ENCODE assay signal across 23 cellular contexts in genomic region chr18:62543021-62543420, GRCh38.
"Had no signal": no experiment of that assay in that cellular context is flagged by ENCODE, and none has a peak within 500 bp of the region (broad histone marks: within the 10 kb centered on the region; RNA-seq: fewer than 3 reads in every experiment).

No MANE protein-coding gene starts in this region.

- H3K4me1 ChIP-seq: colonic mucosa, pancreas, prostate gland, testis had no signal

- H3K4me3 ChIP-seq: colonic mucosa, heart right ventricle, lower lobe of right lung, pancreas, prostate gland, right lobe of liver, testis, tibial nerve, upper lobe of right lung, vagina had no signal

- H3K4me1 Mint-ChIP-seq: nephron had no signal

- H3K27me3 ChIP-seq: colonic mucosa, heart right ventricle, pancreas, right lobe of liver, testis, tibial nerve, upper lobe of right lung, vagina had no signal

- ATAC-seq: left lobe of liver; lower lobe of right lung; pancreas; right lobe of liver; stimulated activated effector memory CD8-positive, alpha-beta T cell treated with anti-CD3 and anti-CD28 coated beads, Interleukin-12 subunit alpha, Interleukin-12 subunit beta, amount 100 ng/mL, for 72 hours; stimulated activated naive CD8-positive, alpha-beta T cell treated with anti-CD3 and anti-CD28 coated beads, Interleukin-15, Interleukin-2, amounts not matched to agents 100 U/mL and 50 U/mL, for 24 hours; upper lobe of right lung had no signal

- H3K36me3 ChIP-seq: colonic mucosa, prostate gland had no signal

- H3K27me3 Mint-ChIP-seq: memory B cell had no signal

- H3K27ac Mint-ChIP-seq: endodermal cell; memory B cell; nephron; stimulated activated effector memory CD8-positive, alpha-beta T cell treated with anti-CD3 and anti-CD28 coated beads, Interleukin-12 subunit alpha, Interleukin-12 subunit beta, amount 100 ng/mL, for 72 hours had no signal

- H3K9me3 ChIP-seq: colonic mucosa, heart right ventricle, lower lobe of right lung, pancreas, prostate gland, right lobe of liver, testis, tibial nerve, upper lobe of right lung, vagina had no signal

- H3K27ac ChIP-seq: colonic mucosa, heart right ventricle, lower lobe of right lung, pancreas, prostate gland, right lobe of liver, testis, tibial nerve, upper lobe of right lung, vagina had no signal

- DNase-seq: colonic mucosa; effector CD4-positive, alpha-beta T cell; endodermal cell; foreskin melanocyte; heart right ventricle; hypothalamus; lower lobe of right lung; midbrain; occipital lobe; pancreas; right lobe of liver; stimulated activated CD4-positive, alpha-beta T cell treated with anti-CD3 and anti-CD28 coated beads, Interleukin-4, amount 100 ng/mL, for 1 hour; stimulated activated CD8-positive, alpha-beta memory T cell treated with anti-CD3 and anti-CD28 coated beads, Interleukin-4, amount 100 ng/mL, for 48 hours; stimulated activated naive CD8-positive, alpha-beta T cell treated with anti-CD3 and anti-CD28 coated beads, Interleukin-15, Interleukin-2, amounts not matched to agents 100 U/mL and 50 U/mL, for 24 hours; testis; upper lobe of right lung had no signal

- H3K4me3 Mint-ChIP-seq: endodermal cell; memory B cell; nephron; stimulated activated effector memory CD8-positive, alpha-beta T cell treated with anti-CD3 and anti-CD28 coated beads, Interleukin-12 subunit alpha, Interleukin-12 subunit beta, amount 100 ng/mL, for 72 hours had no signal

- H3K9me3 Mint-ChIP-seq: endodermal cell; memory B cell; nephron; stimulated activated effector memory CD8-positive, alpha-beta T cell treated with anti-CD3 and anti-CD28 coated beads, Interleukin-12 subunit alpha, Interleukin-12 subunit beta, amount 100 ng/mL, for 72 hours had no signal
